In the genomic region with DNA sequence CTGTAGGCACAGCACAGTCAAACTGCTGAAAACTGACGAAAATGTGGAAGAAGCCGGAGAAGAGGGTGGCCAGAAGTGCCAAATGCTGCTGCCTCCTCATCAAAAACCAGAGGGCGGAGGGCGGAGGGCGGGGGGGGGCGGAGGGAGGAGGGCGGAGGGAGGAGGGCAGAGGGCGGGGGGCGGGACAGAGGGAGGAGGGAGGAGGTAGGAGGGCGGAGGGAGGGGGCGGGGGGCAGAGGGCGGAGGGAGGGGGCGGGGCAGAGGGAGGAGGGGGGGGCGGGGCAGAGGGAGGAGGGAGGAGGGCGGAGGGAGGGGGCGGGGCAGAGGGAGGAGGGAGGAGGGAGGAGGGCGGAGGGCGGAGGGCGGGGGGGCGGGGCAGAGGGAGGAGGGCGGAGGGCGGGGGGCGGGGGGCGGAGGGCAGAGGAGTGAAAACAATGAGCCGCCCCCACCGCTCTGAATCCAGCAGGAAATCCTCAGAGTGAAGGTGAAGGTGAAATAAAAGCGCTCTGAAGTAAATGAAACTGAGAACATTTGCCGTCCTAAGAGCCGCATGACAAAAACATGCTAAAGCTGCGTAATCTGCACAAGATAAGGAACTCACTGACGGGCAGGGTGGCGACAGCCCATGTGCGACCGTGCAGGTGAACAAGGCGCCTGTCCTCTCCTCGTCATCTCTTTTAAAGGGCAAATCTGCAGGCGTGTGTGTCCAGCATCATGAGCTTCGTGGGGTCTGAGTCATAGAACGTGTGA, we compare ENCODE assay signal across 1 cellular context.
TF ChIP-seq lines count a peak whose summit lies in the region.

No MANE protein-coding gene starts in this region.

TF ChIP-seq in H1, 55 proteins besides CTCF, POLR2A, EP300 and RAD21:
- TF ChIP-seq NANOG (IDR thresholded peaks at IDR 0.05; ENCODE audit: insufficient read depth, low read depth, low read length, poor library complexity, severe bottlenecking) (no peak), SUZ12 (IDR thresholded peaks at IDR 0.05; ENCODE audit: low read length) (no peak), SRF (IDR thresholded peaks at IDR 0.05; ENCODE audit: low read depth, low read length) (no peak), FOSL1 (IDR thresholded peaks at IDR 0.05; ENCODE audit: insufficient read depth, low read depth, low read length) (no peak), YY1 (IDR thresholded peaks at IDR 0.05; ENCODE audit: low read depth, low read length) (no peak), CEBPB (IDR thresholded peaks at IDR 0.05; ENCODE audit: low read depth, low read length) (no peak), TBP (IDR thresholded peaks at IDR 0.05; ENCODE audit: low read depth, low read length) (no peak), SP1 (IDR thresholded peaks at IDR 0.05; ENCODE audit: low read depth, low read length) (0 out of 2 replicates have a peak, but pooled peaks have one; percentile 19), SAP30 (IDR thresholded peaks at IDR 0.05; ENCODE audit: insufficient read depth, insufficient replicate concordance, low read length) (no peak), CREB1 (IDR thresholded peaks at IDR 0.05) (peak; percentile 56; the same call in 1 of the 2 replicates), SP2 (IDR thresholded peaks at IDR 0.05; ENCODE audit: low read length) (no peak)
- TF ChIP-seq, protein P1, sequence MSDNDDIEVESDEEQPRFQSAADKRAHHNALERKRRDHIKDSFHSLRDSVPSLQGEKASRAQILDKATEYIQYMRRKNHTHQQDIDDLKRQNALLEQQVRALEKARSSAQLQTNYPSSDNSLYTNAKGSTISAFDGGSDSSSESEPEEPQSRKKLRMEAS (IDR thresholded peaks at IDR 0.05), result peak; percentile 50; the same call in 1 of the 2 replicates
